10 cellular contexts compared by ENCODE assay signal in the genomic region with DNA sequence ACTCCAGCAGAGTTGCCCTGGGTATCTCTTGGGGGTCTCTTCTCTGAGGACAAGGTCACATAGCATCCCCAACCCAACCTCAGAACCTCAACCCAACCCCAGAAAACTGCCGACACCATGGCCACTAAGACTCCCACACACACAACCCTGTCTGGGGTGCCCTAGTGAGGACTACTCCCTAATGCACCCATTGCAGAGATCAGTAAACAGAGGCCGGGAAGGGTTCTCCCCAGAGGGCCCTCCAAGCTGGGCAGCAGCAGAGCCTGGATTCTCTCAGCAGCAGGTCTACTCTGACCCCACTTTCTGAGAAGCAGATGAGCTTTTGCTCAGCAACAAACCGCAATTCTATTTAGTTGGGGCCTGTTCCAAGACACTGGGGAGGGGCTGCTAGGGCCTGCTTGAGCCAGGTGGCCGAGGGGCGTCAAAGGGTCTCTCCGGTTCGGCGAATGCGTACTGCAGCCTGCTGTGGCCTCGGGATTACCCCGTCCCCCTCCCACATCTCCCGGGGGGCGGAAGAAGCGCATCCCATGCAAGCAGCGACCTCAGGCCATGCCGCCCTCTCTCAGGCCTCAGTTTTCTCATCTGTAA. TPM values are rescaled to one million over a fixed set of nuclear protein-coding genes. Genes with fewer than 3 reads are reported as not detected.
DNase-seq lines count a peak whose midpoint lies in the region; ATAC-seq and TF ChIP-seq lines count a peak whose summit lies in the region.
"Had no signal": no experiment of that assay in that cellular context is flagged by ENCODE, and none has a peak within 500 bp of the region (broad histone marks: within the 10 kb centered on the region; RNA-seq: fewer than 3 reads in every experiment).

No MANE protein-coding gene starts in this region.

- POLR2A ChIA-PET in activated CD4-positive, alpha-beta T cell treated with anti-CD3 and anti-CD28 coated beads for 36 hours (lab: Charles Lee), result no interaction called here
- POLR2A ChIA-PET in activated CD4-positive, alpha-beta T cell treated with anti-CD3 and anti-CD28 coated beads, Interleukin-2, amount 10 ng/mL, durations not matched to agents 7 days and 5 days (lab: Charles Lee), result no interaction called here
- POLR2A ChIA-PET in OCI-LY7 (lab: Charles Lee), result no interaction called here
- POLR2A ChIA-PET in activated CD4-positive, alpha-beta memory T cell treated with anti-CD3 and anti-CD28 coated beads for 36 hours (lab: Charles Lee), result no interaction called here

- ATAC-seq in activated CD4-positive, alpha-beta T cell treated with anti-CD3 and anti-CD28 coated beads for 36 hours, result no peak
- no peak for ATAC-seq in psoas muscle

- no peaks in the 10 kb centered on the region for H3K36me3 Mint-ChIP-seq in activated CD4-positive, alpha-beta T cell treated with anti-CD3 and anti-CD28 coated beads for 36 hours (ENCODE audit: low read depth)
- no peaks in the 10 kb centered on the region for H3K36me3 Mint-ChIP-seq in activated CD4-positive, alpha-beta T cell treated with anti-CD3 and anti-CD28 coated beads, Interleukin-2, amount 10 ng/mL, durations not matched to agents 7 days and 5 days (ENCODE audit: low read depth)
- H3K36me3 Mint-ChIP-seq in activated CD4-positive, alpha-beta memory T cell treated with anti-CD3 and anti-CD28 coated beads for 36 hours, result no peaks in the 10 kb centered on the region
- H3K36me3 Mint-ChIP-seq: stimulated activated memory B cell treated with anti-CD40 and anti-IgM and Interleukin-4, amounts not matched to agents 10 μg/mL and 1 μg/mL and 100 μg/mL, for 72 hours had no signal

- H3K27me3 Mint-ChIP-seq in activated CD4-positive, alpha-beta T cell treated with anti-CD3 and anti-CD28 coated beads for 36 hours, result peaks cover 30% of the 10 kb centered on the region
- peaks cover 12% of the 10 kb centered on the region for H3K27me3 Mint-ChIP-seq in activated CD4-positive, alpha-beta T cell treated with anti-CD3 and anti-CD28 coated beads, Interleukin-2, amount 10 ng/mL, durations not matched to agents 7 days and 5 days
- H3K27me3 Mint-ChIP-seq in activated CD4-positive, alpha-beta memory T cell treated with anti-CD3 and anti-CD28 coated beads for 36 hours, result peaks cover 30% of the 10 kb centered on the region

- H4K20me1 ChIP-seq in OCI-LY7 (ENCODE audit: insufficient read depth, low read length), result no peaks in the 10 kb centered on the region

- no peak for DNase-seq in activated CD4-positive, alpha-beta T cell treated with anti-CD3 and anti-CD28 coated beads for 36 hours
- DNase-seq in activated CD4-positive, alpha-beta T cell treated with anti-CD3 and anti-CD28 coated beads, Interleukin-2, amount 10 ng/mL, durations not matched to agents 7 days and 5 days, result no peak
- no peak for DNase-seq in OCI-LY7 (ENCODE audit: low spot score)
- no peak for DNase-seq in fibroblast of pulmonary artery (ENCODE audit: low read depth)
- no peak for DNase-seq in psoas muscle
- DNase-seq in NCI-H82 (lab: John Stamatoyannopoulos, UW), result no peak
- DNase-seq in activated CD4-positive, alpha-beta memory T cell treated with anti-CD3 and anti-CD28 coated beads for 36 hours, result no peak
- no peak for DNase-seq in NCI-H146 (lab: John Stamatoyannopoulos, UW)
- DNase-seq: NCI-H1694 had no signal

- H3K9me3 Mint-ChIP-seq in activated CD4-positive, alpha-beta T cell treated with anti-CD3 and anti-CD28 coated beads for 36 hours (ENCODE audit: low read depth), result peaks cover under 1% of the 10 kb centered on the region
- H3K9me3 Mint-ChIP-seq in activated CD4-positive, alpha-beta T cell treated with anti-CD3 and anti-CD28 coated beads, Interleukin-2, amount 10 ng/mL, durations not matched to agents 7 days and 5 days, result no peaks in the 10 kb centered on the region
- no peaks in the 10 kb centered on the region for H3K9me3 Mint-ChIP-seq in activated CD4-positive, alpha-beta memory T cell treated with anti-CD3 and anti-CD28 coated beads for 36 hours

- H3K9me3 ChIP-seq in OCI-LY7 (ENCODE audit: low read length) (no peaks in the 10 kb centered on the region), psoas muscle (no peaks in the 10 kb centered on the region)

- no peak overlapping the region for H3K27ac Mint-ChIP-seq in activated CD4-positive, alpha-beta T cell treated with anti-CD3 and anti-CD28 coated beads for 36 hours
- no peak overlapping the region for H3K27ac Mint-ChIP-seq in activated CD4-positive, alpha-beta T cell treated with anti-CD3 and anti-CD28 coated beads, Interleukin-2, amount 10 ng/mL, durations not matched to agents 7 days and 5 days
- H3K27ac Mint-ChIP-seq in activated CD4-positive, alpha-beta memory T cell treated with anti-CD3 and anti-CD28 coated beads for 36 hours, result no peak overlapping the region
- H3K27ac Mint-ChIP-seq: stimulated activated memory B cell treated with anti-CD40 and anti-IgM and Interleukin-4, amounts not matched to agents 10 μg/mL and 1 μg/mL and 100 μg/mL, for 72 hours had no signal

- H3K4me1 ChIP-seq in OCI-LY7 (ENCODE audit: insufficient read depth, low read length, poor library complexity, severe bottlenecking) (no peaks in the 10 kb centered on the region), psoas muscle (no peaks in the 10 kb centered on the region)

- peak overlapping the region; percentile 41; the same call in 1 of the 2 replicates for H3K4me2 ChIP-seq in OCI-LY7 (ENCODE audit: low read length)

- CTCF ChIA-PET in activated CD4-positive, alpha-beta T cell treated with anti-CD3 and anti-CD28 coated beads for 36 hours (lab: Charles Lee), result no interaction called here
- CTCF ChIA-PET in activated CD4-positive, alpha-beta T cell treated with anti-CD3 and anti-CD28 coated beads, Interleukin-2, amount 10 ng/mL, durations not matched to agents 7 days and 5 days (lab: Charles Lee), result no interaction called here
- CTCF ChIA-PET in OCI-LY7 (lab: Charles Lee; ENCODE audit: unreplicated experiment), result no interaction called here
- CTCF ChIA-PET in activated CD4-positive, alpha-beta memory T cell treated with anti-CD3 and anti-CD28 coated beads for 36 hours (lab: Charles Lee), result no interaction called here

- H3K36me3 ChIP-seq in OCI-LY7 (ENCODE audit: insufficient read depth, low read length) (no peaks in the 10 kb centered on the region), psoas muscle (ENCODE audit: insufficient read depth in 1 of 2, low read depth in 1 of 2) (no peaks in the 10 kb centered on the region)

- H3K4me3 ChIP-seq in OCI-LY7 (ENCODE audit: low read depth, low read length, poor library complexity, severe bottlenecking) (no peak overlapping the region), fibroblast of pulmonary artery (replicated peaks; ENCODE audit: low read depth, low read length) (peak overlapping the region; percentile 58), psoas muscle (peak overlapping the region; percentile 64)

- no TSS peak for BruUV-seq in OCI-LY7 (replicated peaks; lab: Mats Ljungman, UMichigan)

- H2AFZ ChIP-seq in OCI-LY7 (ENCODE audit: low read length), result no peak overlapping the region

- intact Hi-C loops in activated CD4-positive, alpha-beta T cell treated with anti-CD3 and anti-CD28 coated beads for 36 hours (cut with DNase I, micrococcal nuclease), result loop anchor here in 1 of 2 experiments (5.0 kb wide), 1 partner anchor 364 kb away; a partner anchor contains a TSS
- intact Hi-C loops in OCI-LY7 (cut with micrococcal nuclease; ENCODE audit: unreplicated experiment), result no loop called here
- intact Hi-C loops in psoas muscle (cut with DNase I), result no loop called here
- intact Hi-C loops in activated CD4-positive, alpha-beta memory T cell treated with anti-CD3 and anti-CD28 coated beads for 36 hours (cut with micrococcal nuclease), result no loop called here

- H3K9me2 ChIP-seq in OCI-LY7 (ENCODE audit: insufficient read depth, low read length), result no peaks in the 10 kb centered on the region

- H3K4me3 Mint-ChIP-seq in activated CD4-positive, alpha-beta T cell treated with anti-CD3 and anti-CD28 coated beads for 36 hours, result peak overlapping the region; percentile 10
- H3K4me3 Mint-ChIP-seq in activated CD4-positive, alpha-beta T cell treated with anti-CD3 and anti-CD28 coated beads, Interleukin-2, amount 10 ng/mL, durations not matched to agents 7 days and 5 days, result no peak overlapping the region
- no peak overlapping the region for H3K4me3 Mint-ChIP-seq in activated CD4-positive, alpha-beta memory T cell treated with anti-CD3 and anti-CD28 coated beads for 36 hours

- H3K79me2 ChIP-seq in OCI-LY7 (ENCODE audit: insufficient read depth, low read depth, low read length), result no peaks in the 10 kb centered on the region

- H3K27me3 ChIP-seq in psoas muscle (ENCODE audit: insufficient read depth in 3 of 3, low read length in 2 of 3), result peaks cover 3 to 48% (median 7%) of the 10 kb centered on the region in 3 donors

- peaks cover 4% of the 10 kb centered on the region for H3K4me1 Mint-ChIP-seq in activated CD4-positive, alpha-beta T cell treated with anti-CD3 and anti-CD28 coated beads for 36 hours
- H3K4me1 Mint-ChIP-seq in activated CD4-positive, alpha-beta T cell treated with anti-CD3 and anti-CD28 coated beads, Interleukin-2, amount 10 ng/mL, durations not matched to agents 7 days and 5 days, result peaks cover 4% of the 10 kb centered on the region
- H3K4me1 Mint-ChIP-seq in activated CD4-positive, alpha-beta memory T cell treated with anti-CD3 and anti-CD28 coated beads for 36 hours (ENCODE audit: low read depth), result peaks cover 3% of the 10 kb centered on the region

- TF ChIP-seq CTCF in OCI-LY7 (conservative IDR thresholded peaks at IDR 0.05; ENCODE audit: low read length), result no peak
- TF ChIP-seq CTCF in fibroblast of pulmonary artery (IDR thresholded peaks at IDR 0.05; ENCODE audit: low read length, missing control alignments), result no peak
- no peak for TF ChIP-seq CTCF in psoas muscle (IDR thresholded peaks at IDR 0.05)

- WGBS in psoas muscle, 3 donors, result 16 to 17% (median 16%) methylated on average over 15 to 16 of the region's 16 CpGs

- H3K27ac ChIP-seq in OCI-LY7 (ENCODE audit: low read depth, low read length, poor library complexity, severe bottlenecking), result no peak overlapping the region
- no peak overlapping the region for H3K27ac ChIP-seq in psoas muscle

RNA-seq across cellular contexts. Expression of a gene that starts 0.8 kb away (rescaled TPM):
- under 1 TPM; 0.44 to 0.73 TPM for total RNA-seq in activated CD4-positive, alpha-beta T cell treated with anti-CD3 and anti-CD28 coated beads for 36 hours
- not detected for total RNA-seq in activated CD4-positive, alpha-beta T cell treated with anti-CD3 and anti-CD28 coated beads, Interleukin-2, amount 10 ng/mL, durations not matched to agents 7 days and 5 days
- not detected in 2 replicates for total RNA-seq in OCI-LY7 (2014; rRNA removed; shearing (Covaris generic))
- 0.23 and 0.24 TPM in 2 replicates for total RNA-seq in OCI-LY7 (2022)
- total RNA-seq in psoas muscle, result under 1 TPM in 2 of 4 donors, not detected in 2; 0.17 to 0.32 TPM
- polyA plus RNA-seq in psoas muscle, result under 1 TPM in 2 of 3 donors, not detected in 1; 0.01 TPM
- under 1 TPM; 0.36 to 0.40 TPM for total RNA-seq in activated CD4-positive, alpha-beta memory T cell treated with anti-CD3 and anti-CD28 coated beads for 36 hours
